Comparison of ENCODE assay signal across 11 cellular contexts in genomic region chr17:40023590-40024292, GRCh38. TPM values are rescaled to one million over a fixed set of nuclear protein-coding genes. Genes with fewer than 3 reads are reported as not detected.
DNase-seq lines count a peak whose midpoint lies in the region; ATAC-seq and TF ChIP-seq lines count a peak whose summit lies in the region.
"Had no signal": no experiment of that assay in that cellular context is flagged by ENCODE, and none has a peak within 500 bp of the region (broad histone marks: within the 10 kb centered on the region; RNA-seq: fewer than 3 reads in every experiment).

No MANE protein-coding gene starts in this region.

- H3K79me2 ChIP-seq in hepatocyte: no peaks in the 10 kb centered on the region

- H3K4me1 ChIP-seq in hepatocyte (ENCODE audit: insufficient read depth) (peaks cover under 1% of the 10 kb centered on the region), stomach (peaks cover 56 to 81% (median 64%) of the 10 kb centered on the region in 4 donors)

- 76% methylated on average over 10 of the region's 10 CpGs for WGBS in hepatocyte (ENCODE audit: low lambda C conversion rate, missing lambda C conversion rate)
- 45 to 53% (median 50%) methylated on average over 10 of the region's 10 CpGs for WGBS in stomach, 5 donors

- H3K4me3 ChIP-seq in hepatocyte: no peak overlapping the region
- peak overlapping the region in 1 of 4 donors; percentile 13 for H3K4me3 ChIP-seq in stomach

- no peak for ATAC-seq in HG02588 (IDR thresholded peaks at IDR 0.05; ENCODE audit: unreplicated experiment)
- ATAC-seq: stimulated activated naive CD8-positive, alpha-beta T cell treated with anti-CD3 and anti-CD28 coated beads, Interleukin-15, amount 100 ng/mL, for 72 hours had no signal

- H3K9me2 ChIP-seq in hepatocyte (replicated peaks; ENCODE audit: insufficient read depth): no peaks in the 10 kb centered on the region

- H3K27me3 ChIP-seq in hepatocyte: no peaks in the 10 kb centered on the region
- H3K27me3 ChIP-seq in stomach: no peaks in the 10 kb centered on the region

- H3K27ac ChIP-seq in hepatocyte (no peak overlapping the region), stomach (peak overlapping the region; percentile 25 to 77 (median 69))

- no peaks in the 10 kb centered on the region for H3K9me3 ChIP-seq in hepatocyte (ENCODE audit: low read depth)
- no peaks in the 10 kb centered on the region for H3K9me3 ChIP-seq in stomach

- DNase-seq in HT-29 (ENCODE audit: low spot score): peak; percentile 59
- peak; percentile 44 for DNase-seq in T1000 (lab: John Stamatoyannopoulos, UW)
- peak; percentile 14 for DNase-seq in hepatocyte (ENCODE audit: low spot score)
- peak; percentile 81 for DNase-seq in stomach
- no peak for DNase-seq in germinal center (ENCODE audit: low spot score)
- no peak for DNase-seq in MV-4-11 (lab: John Stamatoyannopoulos, UW)
- DNase-seq: activated T-cell treated with anti-CD3 and anti-CD28 coated beads, Interleukin-2, amount 50 U/mL, for 24 hours; erythroblast; islet precursor cell; stimulated activated naive CD8-positive, alpha-beta T cell treated with anti-CD3 and anti-CD28 coated beads, Interleukin-15, amount 100 ng/mL, for 72 hours had no signal

- TF ChIP-seq EP300 in stomach (IDR thresholded peaks at IDR 0.05): no peak

- TF ChIP-seq CTCF in hepatocyte (IDR thresholded peaks at IDR 0.05; ENCODE audit: poor library complexity) (no peak), stomach (IDR thresholded peaks at IDR 0.05) (no peak)

- TF ChIP-seq POLR2A in stomach (IDR thresholded peaks at IDR 0.05): no peak

- H4K20me1 ChIP-seq in hepatocyte (ENCODE audit: insufficient read depth, poor library complexity, severe bottlenecking): no peaks in the 10 kb centered on the region

- H3K36me3 ChIP-seq in hepatocyte (replicated peaks; ENCODE audit: insufficient read depth, low read depth) (no peaks in the 10 kb centered on the region), stomach (peaks cover 54 to 89% (median 83%) of the 10 kb centered on the region in 4 donors)

- H3K4me2 ChIP-seq in hepatocyte: peak overlapping the region; percentile 2

- intact Hi-C loops in stomach (cut with DNase I; ENCODE audit: low total_unique reads): loop anchor here (10.0 kb wide), 1 partner anchor 61 kb away; no protein-coding TSS in a partner anchor

- H2AFZ ChIP-seq in hepatocyte: no peak overlapping the region

RNA-seq across cellular contexts. Expression of gene CSF3, which starts 8.5 kb away (rescaled TPM):
- not detected in 2 replicates for total RNA-seq in HT-29 (2014; rRNA removed; shearing (Covaris generic))
- total RNA-seq in hepatocyte (0.12 TPM in 1 of 2 replicates, not detected in the other), stomach (1 to 10 TPM in 2 of 5 donors, under 1 TPM in 1, not detected in 2; 0.55 to 1.7 (median 1.2) TPM)
- polyA plus RNA-seq in hepatocyte (0.36 TPM in 1 of 2 replicates, not detected in the other), stomach (10 to 100 TPM in 1 of 3 donors, 1 to 10 TPM in 2; 1.4 to 16.2 (median 4.0) TPM)

RNA-seq across cellular contexts. Expression of gene MED24, which starts 30.5 kb away (rescaled TPM):
- total RNA-seq in HT-29 (2014; rRNA removed; shearing (Covaris generic)): 56.3 and 56.6 TPM in 2 replicates
- total RNA-seq in hepatocyte (55.7 and 66.8 TPM in 2 replicates), stomach (100 to 1,000 TPM in 2 of 5 donors, 10 to 100 TPM in 3; 55.4 to 336 (median 91.6) TPM)
- polyA plus RNA-seq in hepatocyte (69.8 and 69.9 TPM in 2 replicates), stomach (10 to 100 TPM; 24.1 to 49.5 (median 32.7) TPM)

RNA-seq across cellular contexts. Expression of gene THRA, which starts 39.0 kb away (rescaled TPM):
- 31.1 and 33.2 TPM in 2 replicates for total RNA-seq in HT-29 (2014; rRNA removed; shearing (Covaris generic))
- total RNA-seq in hepatocyte (35.3 and 40.2 TPM in 2 replicates), stomach (10 to 100 TPM; 21.1 to 52.2 (median 38.4) TPM)
- polyA plus RNA-seq in hepatocyte (20.7 and 22.5 TPM in 2 replicates), stomach (10 to 100 TPM; 21.4 to 37.0 (median 26.4) TPM)

RNA-seq across cellular contexts. Expression of gene PSMD3, which starts 43.1 kb away (rescaled TPM):
- total RNA-seq in HT-29 (2014; rRNA removed; shearing (Covaris generic)): 236 and 240 TPM in 2 replicates
- total RNA-seq in hepatocyte (71.9 and 92.1 TPM in 2 replicates), stomach (100 to 1,000 TPM in 1 of 5 donors, 10 to 100 TPM in 4; 13.4 to 140 (median 41.7) TPM)
- polyA plus RNA-seq in hepatocyte (114 and 124 TPM in 2 replicates), stomach (10 to 100 TPM; 45.9 to 53.8 (median 51.2) TPM)

Comparison
In these comparisons a context has a peak if more than half of its experiments do, and no peak if none do; other contexts are left out.
1. DNase-seq: peak in HT-29 (single experiment), T1000 (single experiment), hepatocyte (single experiment) and stomach (single experiment); none in germinal center (single experiment) and MV-4-11 (single experiment).